In the genomic region with DNA sequence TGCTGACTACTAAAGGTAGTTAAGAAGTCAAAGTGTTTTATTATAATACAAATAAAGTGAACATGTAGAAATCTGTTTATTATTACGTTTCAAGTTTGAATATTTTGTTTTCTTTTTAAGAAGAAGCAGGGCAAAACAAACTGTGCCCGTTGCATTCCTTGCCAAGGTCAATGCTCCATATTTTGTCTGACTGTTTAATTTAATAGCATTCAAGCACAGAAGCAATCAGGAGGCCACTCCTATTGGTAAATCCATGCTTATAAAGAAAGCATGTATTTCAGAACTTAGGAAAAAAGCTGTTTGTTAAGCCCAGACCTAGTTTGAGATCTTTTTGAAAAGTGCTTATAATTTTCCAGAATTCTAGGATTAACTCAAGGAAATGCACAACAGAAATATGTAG, we compare ENCODE assay signal across 2 cellular contexts.
TF ChIP-seq lines count a peak whose summit lies in the region.

No MANE protein-coding gene starts in this region.

TF ChIP-seq in liver, 16 proteins besides CTCF, POLR2A, EP300 and RAD21:
- TF ChIP-seq RXRA (IDR thresholded peaks at IDR 0.05): peak; percentile 8 to 18
- TF ChIP-seq TAF1 (conservative IDR thresholded peaks at IDR 0.05): no peak
- no peak for TF ChIP-seq SP1 (IDR thresholded peaks at IDR 0.05)

TF ChIP-seq in HepG2, 621 proteins besides CTCF, POLR2A, EP300 and RAD21:
- no peak for TF ChIP-seq CBX1 (IDR thresholded peaks at IDR 0.05; ENCODE audit: low read depth)
- no peak for TF ChIP-seq EEA1 (CRISPR knock-in tag; IDR thresholded peaks at IDR 0.05; ENCODE audit: borderline replicate concordance)
- TF ChIP-seq ZNF709 (CRISPR knock-in tag; IDR thresholded peaks at IDR 0.05): no peak
- no peak for TF ChIP-seq SSRP1 (CRISPR knock-in tag; IDR thresholded peaks at IDR 0.05)
- TF ChIP-seq, protein P1, sequence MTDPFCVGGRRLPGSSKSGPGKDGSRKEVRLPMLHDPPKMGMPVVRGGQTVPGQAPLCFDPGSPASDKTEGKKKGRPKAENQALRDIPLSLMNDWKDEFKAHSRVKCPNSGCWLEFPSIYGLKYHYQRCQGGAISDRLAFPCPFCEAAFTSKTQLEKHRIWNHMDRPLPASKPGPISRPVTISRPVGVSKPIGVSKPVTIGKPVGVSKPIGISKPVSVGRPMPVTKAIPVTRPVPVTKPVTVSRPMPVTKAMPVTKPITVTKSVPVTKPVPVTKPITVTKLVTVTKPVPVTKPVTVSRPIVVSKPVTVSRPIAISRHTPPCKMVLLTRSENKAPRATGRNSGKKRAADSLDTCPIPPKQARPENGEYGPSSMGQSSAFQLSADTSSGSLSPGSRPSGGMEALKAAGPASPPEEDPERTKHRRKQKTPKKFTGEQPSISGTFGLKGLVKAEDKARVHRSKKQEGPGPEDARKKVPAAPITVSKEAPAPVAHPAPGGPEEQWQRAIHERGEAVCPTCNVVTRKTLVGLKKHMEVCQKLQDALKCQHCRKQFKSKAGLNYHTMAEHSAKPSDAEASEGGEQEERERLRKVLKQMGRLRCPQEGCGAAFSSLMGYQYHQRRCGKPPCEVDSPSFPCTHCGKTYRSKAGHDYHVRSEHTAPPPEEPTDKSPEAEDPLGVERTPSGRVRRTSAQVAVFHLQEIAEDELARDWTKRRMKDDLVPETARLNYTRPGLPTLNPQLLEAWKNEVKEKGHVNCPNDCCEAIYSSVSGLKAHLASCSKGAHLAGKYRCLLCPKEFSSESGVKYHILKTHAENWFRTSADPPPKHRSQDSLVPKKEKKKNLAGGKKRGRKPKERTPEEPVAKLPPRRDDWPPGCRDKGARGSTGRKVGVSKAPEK (CRISPR knock-in tag; IDR thresholded peaks at IDR 0.05; ENCODE audit: borderline replicate concordance): no peak
- TF ChIP-seq, protein P2, sequence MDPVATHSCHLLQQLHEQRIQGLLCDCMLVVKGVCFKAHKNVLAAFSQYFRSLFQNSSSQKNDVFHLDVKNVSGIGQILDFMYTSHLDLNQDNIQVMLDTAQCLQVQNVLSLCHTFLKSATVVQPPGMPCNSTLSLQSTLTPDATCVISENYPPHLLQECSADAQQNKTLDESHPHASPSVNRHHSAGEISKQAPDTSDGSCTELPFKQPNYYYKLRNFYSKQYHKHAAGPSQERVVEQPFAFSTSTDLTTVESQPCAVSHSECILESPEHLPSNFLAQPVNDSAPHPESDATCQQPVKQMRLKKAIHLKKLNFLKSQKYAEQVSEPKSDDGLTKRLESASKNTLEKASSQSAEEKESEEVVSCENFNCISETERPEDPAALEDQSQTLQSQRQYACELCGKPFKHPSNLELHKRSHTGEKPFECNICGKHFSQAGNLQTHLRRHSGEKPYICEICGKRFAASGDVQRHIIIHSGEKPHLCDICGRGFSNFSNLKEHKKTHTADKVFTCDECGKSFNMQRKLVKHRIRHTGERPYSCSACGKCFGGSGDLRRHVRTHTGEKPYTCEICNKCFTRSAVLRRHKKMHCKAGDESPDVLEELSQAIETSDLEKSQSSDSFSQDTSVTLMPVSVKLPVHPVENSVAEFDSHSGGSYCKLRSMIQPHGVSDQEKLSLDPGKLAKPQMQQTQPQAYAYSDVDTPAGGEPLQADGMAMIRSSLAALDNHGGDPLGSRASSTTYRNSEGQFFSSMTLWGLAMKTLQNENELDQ (CRISPR knock-in tag; IDR thresholded peaks at IDR 0.05; ENCODE audit: borderline replicate concordance): no peak
- TF ChIP-seq, protein P3, sequence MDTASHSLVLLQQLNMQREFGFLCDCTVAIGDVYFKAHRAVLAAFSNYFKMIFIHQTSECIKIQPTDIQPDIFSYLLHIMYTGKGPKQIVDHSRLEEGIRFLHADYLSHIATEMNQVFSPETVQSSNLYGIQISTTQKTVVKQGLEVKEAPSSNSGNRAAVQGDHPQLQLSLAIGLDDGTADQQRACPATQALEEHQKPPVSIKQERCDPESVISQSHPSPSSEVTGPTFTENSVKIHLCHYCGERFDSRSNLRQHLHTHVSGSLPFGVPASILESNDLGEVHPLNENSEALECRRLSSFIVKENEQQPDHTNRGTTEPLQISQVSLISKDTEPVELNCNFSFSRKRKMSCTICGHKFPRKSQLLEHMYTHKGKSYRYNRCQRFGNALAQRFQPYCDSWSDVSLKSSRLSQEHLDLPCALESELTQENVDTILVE (CRISPR knock-in tag; IDR thresholded peaks at IDR 0.05): no peak
- TF ChIP-seq ZNF44 (CRISPR knock-in tag; IDR thresholded peaks at IDR 0.05): no peak
- no peak for TF ChIP-seq TBX2 (CRISPR knock-in tag; IDR thresholded peaks at IDR 0.05; ENCODE audit: borderline replicate concordance)
